Comparison of ENCODE assay signal across 9 cellular contexts in genomic region chr9:114276908-114277821, GRCh38. TPM values are rescaled to one million over a fixed set of nuclear protein-coding genes. Genes with fewer than 3 reads are reported as not detected.
DNase-seq lines count a peak whose midpoint lies in the region; ATAC-seq and TF ChIP-seq lines count a peak whose summit lies in the region.
"Had no signal": no experiment of that assay in that cellular context is flagged by ENCODE, and none has a peak within 500 bp of the region (broad histone marks: within the 10 kb centered on the region; RNA-seq: fewer than 3 reads in every experiment).

No MANE protein-coding gene starts in this region.

- DNase-seq in A172 (ENCODE audit: low spot score), result peak; percentile 95
- peak; percentile 66 for DNase-seq in HFF-Myc (ENCODE audit: extremely low read depth, low read depth)
- DNase-seq in cardiac fibroblast (ENCODE audit: low read depth in 2 of 2), result peak; percentile 88 to 98
- peak; percentile 83 for DNase-seq in mesenteric fat pad (ENCODE audit: low spot score)
- DNase-seq in NK-92 treated with Interleukin-12 subunit alpha and Interleukin-12 subunit beta, amount 100 ng/mL, for 24 hours (lab: John Stamatoyannopoulos, UW), result no peak
- no peak for DNase-seq in NCI-H2196 (lab: John Stamatoyannopoulos, UW; ENCODE audit: unreplicated experiment)
- no peak for DNase-seq in NCI-H1436 (lab: John Stamatoyannopoulos, UW)
- DNase-seq: NCI-H2029 had no signal

- ATAC-seq in HG03565 (IDR thresholded peaks at IDR 0.05; ENCODE audit: unreplicated experiment), result no peak

- no peak overlapping the region for H3K4me3 ChIP-seq in HFF-Myc (replicated peaks; ENCODE audit: low read depth, low read length)
- H3K4me3 ChIP-seq in cardiac fibroblast (replicated peaks in 1 of 2; ENCODE audit: low read depth in 2 of 2, low read length in 2 of 2), result no peak overlapping the region

- TF ChIP-seq CTCF in HFF-Myc (IDR thresholded peaks at IDR 0.05; ENCODE audit: low read depth, low read length, missing control alignments), result no peak
- no peak for TF ChIP-seq CTCF in cardiac fibroblast (IDR thresholded peaks at IDR 0.05; ENCODE audit: low read depth, low read length)

RNA-seq across cellular contexts. Expression of gene ORM1, which starts 45.7 kb away (rescaled TPM):
- total RNA-seq in A172 (2014; rRNA removed; shearing (Covaris generic)), result not detected in 2 replicates
- 0.64 TPM for total RNA-seq in mesenteric fat pad

RNA-seq across cellular contexts. Expression of gene ORM2, which starts 52.5 kb away (rescaled TPM):
- total RNA-seq in A172 (2014; rRNA removed; shearing (Covaris generic)), result not detected in 2 replicates
- total RNA-seq in mesenteric fat pad, result not detected

Comparison
In these comparisons a context has a peak if more than half of its experiments do, and no peak if none do; other contexts are left out.
1. DNase-seq: peak in A172 (single experiment), HFF-Myc (single experiment), cardiac fibroblast (2 of 2) and mesenteric fat pad (single experiment); none in NK-92 treated with Interleukin-12 subunit alpha and Interleukin-12 subunit beta, amount 100 ng/mL, for 24 hours (single experiment), NCI-H2196 (single experiment) and NCI-H1436 (single experiment).